27 cellular contexts compared by ENCODE assay signal in genomic region chr12:93242154-93242958, GRCh38.
DNase-seq lines count a peak whose midpoint lies in the region; ATAC-seq and TF ChIP-seq lines count a peak whose summit lies in the region.
"Had no signal": no experiment of that assay in that cellular context is flagged by ENCODE, and none has a peak within 500 bp of the region (broad histone marks: within the 10 kb centered on the region; RNA-seq: fewer than 3 reads in every experiment).

No MANE protein-coding gene starts in this region.

- no peak overlapping the region for H2BK12ac ChIP-seq in H9 (ENCODE audit: insufficient read length, low read depth, low read length)

- ATAC-seq in GM21381 (IDR thresholded peaks at IDR 0.05; ENCODE audit: unreplicated experiment) (no peak), HG03565 (IDR thresholded peaks at IDR 0.05; ENCODE audit: unreplicated experiment) (no peak), HG02623 (IDR thresholded peaks at IDR 0.05; ENCODE audit: unreplicated experiment) (no peak)
- ATAC-seq: stimulated activated naive CD8-positive, alpha-beta T cell treated with anti-CD3 and anti-CD28 coated beads, Interleukin-15, amount 100 ng/mL, for 72 hours had no signal

- H2AK5ac ChIP-seq in H9 (ENCODE audit: insufficient read length, low read length): no peak overlapping the region

- no peak overlapping the region for H4K5ac ChIP-seq in H9 (ENCODE audit: insufficient read length, low read depth, low read length)

- no peak overlapping the region for H3K56ac ChIP-seq in H9 (ENCODE audit: insufficient read length, low read depth, low read length)

- peaks cover 8 to 18% of the 10 kb centered on the region in 2 experiments for H3K4me1 Mint-ChIP-seq in H9

- H3K79me2 ChIP-seq in H9 (ENCODE audit: insufficient read depth, low read length) (no peaks in the 10 kb centered on the region), fibroblast of lung (ENCODE audit: control insufficient read depth, insufficient read depth, low read length) (no peaks in the 10 kb centered on the region)

- H3K27me3 ChIP-seq in H9 (ENCODE audit: insufficient read depth, low read length) (no peaks in the 10 kb centered on the region), fibroblast of lung (ENCODE audit: control insufficient read depth, insufficient read depth, low read length) (no peaks in the 10 kb centered on the region), neutrophil (no peaks in the 10 kb centered on the region)
- H3K27me3 ChIP-seq: brain microvascular endothelial cell had no signal

- WGBS in H9 (ENCODE audit: extremely low coverage, insufficient read length, low lambda C conversion rate): no CpG with 5 or more reads among the region's 6 CpGs

- H3K4me1 ChIP-seq in H9 (ENCODE audit: insufficient read depth, low read length) (no peaks in the 10 kb centered on the region), fibroblast of lung (ENCODE audit: control insufficient read depth, extremely low read depth, insufficient read depth, low read length) (peaks cover 2% of the 10 kb centered on the region), neutrophil (ENCODE audit: control insufficient read depth in 1 of 2, insufficient read depth in 1 of 2, low read depth in 1 of 2, low read length in 1 of 2) (peaks cover 63 to 79% of the 10 kb centered on the region in 2 experiments)

- H2AFZ ChIP-seq in H9 (ENCODE audit: low read length): no peak overlapping the region
- no peak overlapping the region for H2AFZ ChIP-seq in fibroblast of lung (ENCODE audit: low read length)

- no peak for DNase-seq in H9
- peak; percentile 62 for DNase-seq in LHCN-M2 (ENCODE audit: low read depth)
- DNase-seq in fibroblast of lung (ENCODE audit: low read depth in 2 of 2): peak in 1 of 2 donors; percentile 61
- DNase-seq in HT-29 (ENCODE audit: low spot score): no peak
- DNase-seq: activated CD4-positive, alpha-beta T cell treated with anti-CD3 and anti-CD28 coated beads for 48 hours; activated naive CD4-positive, alpha-beta T cell treated with Interleukin-2 at 50 U/mL for 16 hours; activated T-cell treated with anti-CD3 and anti-CD28 coated beads, Interleukin-2, amount 50 U/mL, for 48 hours; brain microvascular endothelial cell; CD4-positive, CD25-positive, alpha-beta regulatory T cell; effector CD4-positive, alpha-beta T cell; foreskin melanocyte; GOT3; KBM-7; naive B cell; NCI-H146; NCI-H446 treated with DMSO at 0.1 percent for 48 hours; occipital lobe; small intestine; stimulated activated CD4-positive, alpha-beta T cell treated with anti-CD3 and anti-CD28 coated beads, Interleukin-1b, Interleukin-23, amount 100 ng/mL, for 48 hours; stimulated activated CD8-positive, alpha-beta memory T cell treated with anti-CD3 and anti-CD28 coated beads, Interleukin-4, amount 100 ng/mL, for 48 hours; stimulated activated naive CD8-positive, alpha-beta T cell treated with anti-CD3 and anti-CD28 coated beads, Interleukin-15, amount 100 ng/mL, for 72 hours; WERI-Rb-1 had no signal

- no peak overlapping the region for H3K14ac ChIP-seq in H9 (ENCODE audit: insufficient read depth, low read length)

- H3K79me1 ChIP-seq in H9 (ENCODE audit: insufficient read depth, low read depth, low read length, poor library complexity, severe bottlenecking): no peaks in the 10 kb centered on the region

- H4K91ac ChIP-seq in H9 (ENCODE audit: insufficient read length, low read depth, low read length): no peak overlapping the region

- no peak overlapping the region for H4K8ac ChIP-seq in H9 (replicated peaks; ENCODE audit: insufficient read length, low read depth, low read length)

- no peak overlapping the region for H2BK5ac ChIP-seq in H9 (ENCODE audit: insufficient read length, low read length)

- no peak overlapping the region for H2BK120ac ChIP-seq in H9 (ENCODE audit: low read depth, low read length, poor library complexity, severe bottlenecking)

- H3T11ph ChIP-seq in H9 (ENCODE audit: low read length): no peak overlapping the region

- no peaks in the 10 kb centered on the region for H3K23me2 ChIP-seq in H9 (ENCODE audit: insufficient read length, low read depth, low read length, poor library complexity, severe bottlenecking)

- H3K4me3 ChIP-seq in fibroblast of lung (replicated peaks in 1 of 4; ENCODE audit: control extremely low read depth in 1 of 4, insufficient read depth in 1 of 4, low read depth in 3 of 4, low read length in 4 of 4): no peak overlapping the region
- no peak overlapping the region for H3K4me3 ChIP-seq in neutrophil (ENCODE audit: low read depth in 1 of 2, low read length in 1 of 2)

- H3K4me3 Mint-ChIP-seq in H9: no peak overlapping the region
- H3K4me3 Mint-ChIP-seq: CD4-positive, CD25-positive, alpha-beta regulatory T cell; stimulated activated naive CD8-positive, alpha-beta T cell treated with anti-CD3 and anti-CD28 coated beads, Interleukin-15, amount 100 ng/mL, for 72 hours; T-helper 2 cell treated with Interferon-gamma antibody and Interleukin-4, amounts not matched to agents 5 μg/mL and 100 μg/mL, for 36 hours had no signal

- TF ChIP-seq CTCF in H9 (conservative IDR thresholded peaks at IDR 0.05) (peak; percentile 33; the same call in 1 of the 3 replicates), fibroblast of lung (conservative IDR thresholded peaks at IDR 0.05 in 1 of 2, IDR thresholded peaks at IDR 0.05 in 1 of 2; ENCODE audit: low read depth in 1 of 2, low read length in 2 of 2) (peak; percentile 6 to 23), neutrophil (IDR thresholded peaks at IDR 0.05) (no peak)

- H3K36me3 Mint-ChIP-seq in H9 (ENCODE audit: insufficient read depth in 1 of 3, low read depth in 3 of 3): peaks cover 0 to 15% (median 5%) of the 10 kb centered on the region in 3 experiments; a peak in 5 of 7 replicates
- H3K36me3 Mint-ChIP-seq: CD4-positive, CD25-positive, alpha-beta regulatory T cell had no signal

- H3K27ac ChIP-seq in H9 (ENCODE audit: insufficient read length, low read depth, low read length): no peak overlapping the region
- H3K27ac ChIP-seq in fibroblast of lung (ENCODE audit: insufficient read depth, low read length): no peak overlapping the region
- peak overlapping the region; percentile 96 for H3K27ac ChIP-seq in neutrophil
- H3K27ac ChIP-seq: brain microvascular endothelial cell, WERI-Rb-1 had no signal

- H3K9ac ChIP-seq in H9 (ENCODE audit: extremely low read depth, insufficient read length, low read length): no peak overlapping the region
- H3K9ac ChIP-seq in fibroblast of lung (ENCODE audit: insufficient read depth, low read length): no peak overlapping the region

- H2BK20ac ChIP-seq in H9 (ENCODE audit: low read depth, low read length, poor library complexity, severe bottlenecking): no peak overlapping the region

- H3K4me2 ChIP-seq in H9 (ENCODE audit: insufficient read depth, insufficient read length, low read length) (no peak overlapping the region), fibroblast of lung (ENCODE audit: extremely low read depth, insufficient read depth, low read length) (no peak overlapping the region)

- H4K20me1 ChIP-seq in H9 (ENCODE audit: control insufficient read depth, insufficient read depth, insufficient read length): no peaks in the 10 kb centered on the region
- H4K20me1 ChIP-seq in fibroblast of lung (ENCODE audit: control insufficient read depth, extremely low read depth, insufficient read depth, low read length): no peaks in the 10 kb centered on the region

- H3K27me3 Mint-ChIP-seq in H9 (ENCODE audit: low read depth): no peaks in the 10 kb centered on the region
- H3K27me3 Mint-ChIP-seq: CD4-positive, CD25-positive, alpha-beta regulatory T cell; naive B cell; stimulated activated naive CD8-positive, alpha-beta T cell treated with anti-CD3 and anti-CD28 coated beads, Interleukin-15, amount 100 ng/mL, for 72 hours had no signal

- H3K23ac ChIP-seq in H9 (ENCODE audit: insufficient read length, low read depth, low read length): no peak overlapping the region

- H3K4ac ChIP-seq in H9 (ENCODE audit: low read depth, low read length): no peak overlapping the region

- peaks cover 12 to 20% of the 10 kb centered on the region in 2 experiments; a peak in 4 of 5 replicates for H3K9me3 Mint-ChIP-seq in H9

- H3K9me3 ChIP-seq in H9 (ENCODE audit: control insufficient read depth, low read depth, low read length) (no peaks in the 10 kb centered on the region), fibroblast of lung (ENCODE audit: control insufficient read depth, insufficient read depth, low read depth, low read length) (no peaks in the 10 kb centered on the region), neutrophil (no peaks in the 10 kb centered on the region)

- H2BK15ac ChIP-seq in H9 (ENCODE audit: low read depth, low read length): no peak overlapping the region

- H3K27ac Mint-ChIP-seq in H9: no peak overlapping the region
- H3K27ac Mint-ChIP-seq: naive B cell; stimulated activated naive CD8-positive, alpha-beta T cell treated with anti-CD3 and anti-CD28 coated beads, Interleukin-15, amount 100 ng/mL, for 72 hours; T-helper 2 cell treated with Interferon-gamma antibody and Interleukin-4, amounts not matched to agents 5 μg/mL and 100 μg/mL, for 36 hours had no signal

- H3K18ac ChIP-seq in H9 (ENCODE audit: insufficient read length, low read depth, low read length): no peak overlapping the region

- H3K36me3 ChIP-seq in fibroblast of lung (ENCODE audit: control insufficient read depth, insufficient read depth, low read length) (no peaks in the 10 kb centered on the region), neutrophil (no peaks in the 10 kb centered on the region)
- H3K36me3 ChIP-seq: brain microvascular endothelial cell, WERI-Rb-1 had no signal
